16 cellular contexts compared by ENCODE assay signal in genomic region chr15:69013726-69014406, GRCh38. TPM values are rescaled to one million over a fixed set of nuclear protein-coding genes. Genes with fewer than 3 reads are reported as not detected.
DNase-seq lines count a peak whose midpoint lies in the region; ATAC-seq and TF ChIP-seq lines count a peak whose summit lies in the region.
"Had no signal": no experiment of that assay in that cellular context is flagged by ENCODE, and none has a peak within 500 bp of the region (broad histone marks: within the 10 kb centered on the region; RNA-seq: fewer than 3 reads in every experiment).

No MANE protein-coding gene starts in this region.

- in situ Hi-C loops in G401 (cut with HindIII; ENCODE audit: low sequenced_read_pairs): no loop called here

- CTCF ChIA-PET in HEK293 (lab: Yijun Ruan, JAX) (interaction anchor here (0.7 to 1.0 kb wide), 3 partner anchors 45 to 449 kb away, joined by 3 read pairs; no protein-coding TSS in a partner anchor), SK-N-SH (lab: Yijun Ruan, JAX) (interaction anchor here (1.1 to 2.6 kb wide), 4 partner anchors 12 to 46 kb away, joined by 3 to 12 read pairs (median 5); no protein-coding TSS in a partner anchor)
- CTCF ChIA-PET in CD4-positive, alpha-beta T cell (lab: Charles Lee): no interaction called here

- H3K27me3 ChIP-seq in SK-N-SH (ENCODE audit: insufficient read depth) (peaks cover 6% of the 10 kb centered on the region; the same call in 1 of the 2 replicates), gastroesophageal sphincter (peaks cover 7% of the 10 kb centered on the region)
- no peaks in the 10 kb centered on the region for H3K27me3 ChIP-seq in CD4-positive, alpha-beta T cell (ENCODE audit: control insufficient read depth, insufficient read depth, low read length)

- TF ChIP-seq EP300 in SK-N-SH (IDR thresholded peaks at IDR 0.05; ENCODE audit: borderline replicate concordance in 1 of 2, low read depth in 1 of 2, low read length in 1 of 2): peak in 1 of 2 experiments; percentile 21; a peak in 1 of 4 replicates
- TF ChIP-seq EP300 in gastroesophageal sphincter (IDR thresholded peaks at IDR 0.05): no peak

- no peak overlapping the region for H3K9ac ChIP-seq in SK-N-SH

- H3K4me1 ChIP-seq in HEK293 (ENCODE audit: control insufficient read depth, insufficient read depth, low read length) (no peaks in the 10 kb centered on the region), SK-N-SH (ENCODE audit: control insufficient read depth in 1 of 2, insufficient read depth in 2 of 2, low read depth in 1 of 2, low read length in 1 of 2) (peaks cover 0 to 15% of the 10 kb centered on the region in 2 experiments; a peak in 2 of 4 replicates), gastroesophageal sphincter (no peaks in the 10 kb centered on the region)

- no peak for TF ChIP-seq CTCF in HEK293 (tag by site-specific recombination; IDR thresholded peaks at IDR 0.05)
- TF ChIP-seq CTCF in SK-N-SH (IDR thresholded peaks at IDR 0.05): no peak
- no peak for TF ChIP-seq CTCF in fibroblast of villous mesenchyme (IDR thresholded peaks at IDR 0.05; ENCODE audit: insufficient read depth, low read depth, low read length)
- no peak for TF ChIP-seq CTCF in gastroesophageal sphincter (IDR thresholded peaks at IDR 0.05)
- TF ChIP-seq CTCF in glutamatergic neuron (IDR thresholded peaks at IDR 0.05; ENCODE audit: partially characterized antibody, unreplicated experiment): no peak
- no peak for TF ChIP-seq CTCF in CD4-positive, alpha-beta T cell (IDR thresholded peaks at IDR 0.05)

- H3K36me3 ChIP-seq in HEK293 (ENCODE audit: control insufficient read depth in 2 of 2, insufficient read depth in 1 of 2, low read length in 2 of 2) (no peaks in the 10 kb centered on the region), SK-N-SH (replicated peaks in 1 of 2; ENCODE audit: control insufficient read depth in 1 of 2, insufficient read depth in 2 of 2, low read length in 1 of 2) (no peaks in the 10 kb centered on the region), gastroesophageal sphincter (no peaks in the 10 kb centered on the region)

- H3K9me3 ChIP-seq in HEK293 (ENCODE audit: control insufficient read depth, insufficient read depth, low read depth, low read length) (no peaks in the 10 kb centered on the region), SK-N-SH (no peaks in the 10 kb centered on the region), gastroesophageal sphincter (peaks cover 0 to 16% (median 0%) of the 10 kb centered on the region in 3 donors)
- peaks cover 11% of the 10 kb centered on the region for H3K9me3 ChIP-seq in CD4-positive, alpha-beta T cell (ENCODE audit: control insufficient read depth, low read length)

- peak; percentile 27 for DNase-seq in G401 (ENCODE audit: low spot score)
- peak; percentile 48 for DNase-seq in SK-N-SH
- peak; percentile 67 for DNase-seq in fibroblast of villous mesenchyme (ENCODE audit: low read depth)
- no peak for DNase-seq in glutamatergic neuron
- no peak for DNase-seq in CD4-positive, alpha-beta T cell
- DNase-seq: CD8-positive, alpha-beta memory T cell; DMS153; NCI-H1092 treated with DMSO at 0.1 percent for 48 hours; NCI-H187; NCI-H510A treated with DMSO at 0.1 percent for 48 hours; NK-92 treated with Interleukin-12 subunit alpha and Interleukin-12 subunit beta, amount 100 ng/mL, for 24 hours had no signal

- H2AFZ ChIP-seq in SK-N-SH (ENCODE audit: low read depth): no peak overlapping the region

- TF ChIP-seq POLR2A in gastroesophageal sphincter (IDR thresholded peaks at IDR 0.05): no peak

- no peaks in the 10 kb centered on the region for H3K79me2 ChIP-seq in SK-N-SH (ENCODE audit: insufficient read depth)

- WGBS in SK-N-SH (ENCODE audit: low lambda C conversion rate): 68% methylated on average over 4 of the region's 4 CpGs
- 75 to 91% methylated on average over 4 of the region's 4 CpGs for WGBS in gastroesophageal sphincter (ENCODE audit: low coverage in 1 of 2), 2 donors

- H3K9me3 Mint-ChIP-seq in glutamatergic neuron (ENCODE audit: unreplicated experiment): peaks cover 1% of the 10 kb centered on the region
- peaks cover 10% of the 10 kb centered on the region for H3K9me3 Mint-ChIP-seq in CD4-positive, alpha-beta T cell

- no peak overlapping the region for H3K27ac Mint-ChIP-seq in glutamatergic neuron (ENCODE audit: unreplicated experiment)
- H3K27ac Mint-ChIP-seq in CD4-positive, alpha-beta T cell: no peak overlapping the region
- H3K27ac Mint-ChIP-seq: B cell; CD8-positive, alpha-beta memory T cell; T-helper 1 cell treated with Interleukin-12 subunit alpha and Interleukin-12 subunit beta and Interleukin-4 antibody, amounts not matched to agents 30 μg/mL and 1 μg/mL, for 36 hours had no signal

- H3K4me3 ChIP-seq in HEK293 (ENCODE audit: low read depth, low read length) (no peak overlapping the region), SK-N-SH (ENCODE audit: low read depth in 2 of 2, low read length in 1 of 2) (no peak overlapping the region), fibroblast of villous mesenchyme (ENCODE audit: low read depth, low read length) (no peak overlapping the region), gastroesophageal sphincter (no peak overlapping the region)

- H3K27me3 Mint-ChIP-seq in glutamatergic neuron (ENCODE audit: unreplicated experiment): peaks cover 8% of the 10 kb centered on the region
- peaks cover 7% of the 10 kb centered on the region for H3K27me3 Mint-ChIP-seq in CD4-positive, alpha-beta T cell

- no peaks in the 10 kb centered on the region for H3K4me1 Mint-ChIP-seq in glutamatergic neuron (ENCODE audit: low read depth, unreplicated experiment)
- no peaks in the 10 kb centered on the region for H3K4me1 Mint-ChIP-seq in CD4-positive, alpha-beta T cell (ENCODE audit: low read depth)
- H3K4me1 Mint-ChIP-seq: B cell; CD8-positive, alpha-beta memory T cell had no signal

- no peak overlapping the region for H3K4me3 Mint-ChIP-seq in glutamatergic neuron (ENCODE audit: unreplicated experiment)
- H3K4me3 Mint-ChIP-seq in CD4-positive, alpha-beta T cell: no peak overlapping the region
- H3K4me3 Mint-ChIP-seq: B cell; CD8-positive, alpha-beta memory T cell; T-helper 1 cell treated with Interleukin-12 subunit alpha and Interleukin-12 subunit beta and Interleukin-4 antibody, amounts not matched to agents 30 μg/mL and 1 μg/mL, for 36 hours had no signal

- no peaks in the 10 kb centered on the region for H3F3A ChIP-seq in SK-N-SH (replicated peaks; ENCODE audit: insufficient read depth)

- H3K9me2 ChIP-seq in SK-N-SH: no peaks in the 10 kb centered on the region

- H4K20me1 ChIP-seq in SK-N-SH (ENCODE audit: insufficient read depth): no peaks in the 10 kb centered on the region

- no peak overlapping the region for H3K4me2 ChIP-seq in SK-N-SH

- intact Hi-C loops in CD4-positive, alpha-beta T cell (cut with DNase I, micrococcal nuclease): no loop called here

- TF ChIP-seq RAD21 in SK-N-SH (IDR thresholded peaks at IDR 0.05; ENCODE audit: low read length): no peak

- ATAC-seq in gastroesophageal sphincter (no peak), GM21447 (IDR thresholded peaks at IDR 0.05; ENCODE audit: unreplicated experiment) (no peak)
- no peak for ATAC-seq in CD4-positive, alpha-beta T cell (ENCODE audit: poor library complexity)

- H3K36me3 Mint-ChIP-seq in glutamatergic neuron (ENCODE audit: unreplicated experiment): no peaks in the 10 kb centered on the region
- H3K36me3 Mint-ChIP-seq in CD4-positive, alpha-beta T cell (ENCODE audit: low read depth): peaks cover 6% of the 10 kb centered on the region

- POLR2A ChIA-PET in HEK293 (lab: Yijun Ruan, JAX) (no interaction called here), SK-N-SH (lab: Yijun Ruan, JAX) (no interaction called here)
- POLR2A ChIA-PET in CD4-positive, alpha-beta T cell (lab: Charles Lee): no interaction called here

- H3K27ac ChIP-seq in HEK293 (ENCODE audit: extremely low read depth, low read depth, low read length) (no peak overlapping the region), SK-N-SH (ENCODE audit: low read depth in 2 of 2, low read length in 1 of 2) (peak overlapping the region in 1 of 2 experiments; percentile 51; a peak in 1 of 4 replicates), gastroesophageal sphincter (no peak overlapping the region)
- H3K27ac ChIP-seq in CD4-positive, alpha-beta T cell (ENCODE audit: low read depth, low read length): no peak overlapping the region

TF ChIP-seq in HEK293, 187 proteins besides CTCF, POLR2A, EP300 and RAD21:
- TF ChIP-seq ZNF341 (tag by site-specific recombination; IDR thresholded peaks at IDR 0.05; ENCODE audit: low read depth) (no peak), ZBTB20 (tag by site-specific recombination; IDR thresholded peaks at IDR 0.05) (no peak), HOXD13 (CRISPR knock-in tag; IDR thresholded peaks at IDR 0.05; ENCODE audit: borderline replicate concordance) (no peak), ZFHX2 (tag by site-specific recombination; conservative IDR thresholded peaks at IDR 0.05) (no peak), ZNF202 (tag by site-specific recombination; IDR thresholded peaks at IDR 0.05; ENCODE audit: borderline replicate concordance) (no peak), ZNF549 (tag by site-specific recombination; IDR thresholded peaks at IDR 0.05) (no peak), ZNF768 (tag by site-specific recombination; IDR thresholded peaks at IDR 0.05) (0 out of 2 replicates have a peak, but pooled peaks have one; percentile 45)

TF ChIP-seq in SK-N-SH, 30 proteins besides CTCF, POLR2A, EP300 and RAD21:
- TF ChIP-seq GATA2 (CRISPR knock-in tag; IDR thresholded peaks at IDR 0.05) (peak; percentile 48; the same call in 1 of the 2 replicates), PBX3 (IDR thresholded peaks at IDR 0.05) (no peak)

RNA-seq across cellular contexts. Expression of gene NOX5, which starts 0.6 kb away (rescaled TPM):
- not detected in 2 replicates for total RNA-seq in G401 (2014; rRNA removed; shearing (Covaris generic))
- 0.02 and 0.05 TPM in 2 replicates for polyA plus RNA-seq in SK-N-SH (2012; rRNA removed)
- 0.03 and 0.05 TPM in 2 replicates for polyA plus RNA-seq in SK-N-SH (2012; cell fraction: cytosol; rRNA removed)
- polyA plus RNA-seq in SK-N-SH (2012; cell fraction: nucleus; rRNA removed): 0.06 and 0.12 TPM in 2 replicates
- total RNA-seq in fibroblast of villous mesenchyme (0.43 and 0.64 TPM in 2 replicates), gastroesophageal sphincter (under 1 TPM in 2 of 4 donors, not detected in 2; 0.12 to 0.54 TPM), glutamatergic neuron (ENCODE audit: unreplicated experiment) (not detected)
- total RNA-seq in CD4-positive, alpha-beta T cell: not detected
- total RNA-seq: CD8-positive, alpha-beta memory T cell had no signal
- polyA plus RNA-seq: CD8-positive, alpha-beta memory T cell had no signal

Comparison
In these comparisons a context has a peak if more than half of its experiments do, and no peak if none do; other contexts are left out.
1. DNase-seq: peak in G401 (single experiment), SK-N-SH (single experiment) and fibroblast of villous mesenchyme (single experiment); none in glutamatergic neuron (single experiment) and CD4-positive, alpha-beta T cell (0 of 10).